Comparison of ENCODE assay signal across 8 cellular contexts in genomic region chr9:137028281-137029057, GRCh38. TPM values are rescaled to one million over a fixed set of nuclear protein-coding genes. Genes with fewer than 3 reads are reported as not detected.
DNase-seq lines count a peak whose midpoint lies in the region; ATAC-seq and TF ChIP-seq lines count a peak whose summit lies in the region.

No MANE protein-coding gene starts in this region.

- in situ Hi-C loops in GM13976 (cut with MboI; ENCODE audit: low sequenced_read_pairs, unreplicated experiment): no loop called here

- H3K27ac ChIP-seq in 22Rv1: peak overlapping the region; percentile 91
- peak overlapping the region; percentile 50 to 60 for H3K27ac ChIP-seq in prostate gland

- WGBS in prostate gland: under 1% methylated on average over 51 of the region's 95 CpGs

- peak overlapping the region; percentile 79 for H3K9ac ChIP-seq in adipocyte (ENCODE audit: low read length)

- intact Hi-C loops in left ventricle myocardium superior (cut with micrococcal nuclease): no loop called here
- intact Hi-C loops in prostate gland (cut with DNase I): no loop called here

- H3K27me3 ChIP-seq in adipocyte (replicated peaks; ENCODE audit: control insufficient read depth, insufficient read depth, low read length): no peaks in the 10 kb centered on the region
- H3K27me3 ChIP-seq in prostate gland (replicated peaks; ENCODE audit: insufficient read depth): no peaks in the 10 kb centered on the region

- H3K4me1 ChIP-seq in adipocyte (ENCODE audit: control insufficient read depth, insufficient read depth, low read length) (peaks cover 17% of the 10 kb centered on the region), prostate gland (replicated peaks) (peaks cover 32% of the 10 kb centered on the region)

- TF ChIP-seq POLR2A in prostate gland (IDR thresholded peaks at IDR 0.05): no peak

- H3K36me3 ChIP-seq in adipocyte (ENCODE audit: control insufficient read depth, insufficient read depth, low read length, severe bottlenecking) (no peaks in the 10 kb centered on the region), prostate gland (no peaks in the 10 kb centered on the region)

- ATAC-seq in SK-N-SH treated with all-trans-retinoic acid at 6 μM for 48 hours (peak; percentile 57), left ventricle myocardium superior (peak; percentile 69), GM19455 (IDR thresholded peaks at IDR 0.05; ENCODE audit: unreplicated experiment) (no peak)

- TF ChIP-seq CTCF in 22Rv1 (IDR thresholded peaks at IDR 0.05) (peak; percentile 73), GM13976 (IDR thresholded peaks at IDR 0.05; ENCODE audit: borderline replicate concordance, control extremely low read depth, extremely low read depth, insufficient read depth, missing control alignments) (peak; percentile 53), prostate gland (IDR thresholded peaks at IDR 0.05) (peak in 3 of 4 experiments; percentile 8 to 65 (median 48))

- DNase-seq in GM13976 (ENCODE audit: low spot score) (peak; percentile 84), adipocyte (ENCODE audit: low read depth) (peak; percentile 90), left ventricle myocardium superior (peak; percentile 90), prostate gland (ENCODE audit: low spot score) (peak; percentile 58)
- no peak for DNase-seq in Jurkat, Clone E6-1 (ENCODE audit: low read depth, low spot score)

- H3K9me3 ChIP-seq in adipocyte (ENCODE audit: control insufficient read depth, low read length): no peaks in the 10 kb centered on the region
- no peaks in the 10 kb centered on the region for H3K9me3 ChIP-seq in prostate gland

- peak overlapping the region; percentile 49 for H3K4me3 ChIP-seq in Jurkat, Clone E6-1 (ENCODE audit: low read length)
- H3K4me3 ChIP-seq in adipocyte (ENCODE audit: low read length) (peak overlapping the region; percentile 79), prostate gland (peak overlapping the region; percentile 51 to 52)

TF ChIP-seq in SK-N-SH treated with all-trans-retinoic acid at 6 μM for 48 hours, 23 proteins besides CTCF, POLR2A, EP300 and RAD21:
- TF ChIP-seq ZNF565 (CRISPR knock-in tag; conservative IDR thresholded peaks at IDR 0.05; ENCODE audit: low read depth) (no peak), ZFP30 (CRISPR knock-in tag; IDR thresholded peaks at IDR 0.05) (no peak), ZNF70 (CRISPR knock-in tag; IDR thresholded peaks at IDR 0.05) (no peak), TSHZ2 (CRISPR knock-in tag; IDR thresholded peaks at IDR 0.05) (no peak), ARNTL (CRISPR knock-in tag; IDR thresholded peaks at IDR 0.05; ENCODE audit: borderline replicate concordance, low read depth) (no peak), OSR1 (CRISPR knock-in tag; IDR thresholded peaks at IDR 0.05) (no peak), TCF4 (CRISPR knock-in tag; IDR thresholded peaks at IDR 0.05; ENCODE audit: borderline replicate concordance) (no peak), TOX (CRISPR knock-in tag; IDR thresholded peaks at IDR 0.05; ENCODE audit: borderline replicate concordance) (no peak), ZNF8 (CRISPR knock-in tag; IDR thresholded peaks at IDR 0.05) (no peak), SNAI2 (CRISPR knock-in tag; IDR thresholded peaks at IDR 0.05) (no peak), BACH2 (CRISPR knock-in tag; IDR thresholded peaks at IDR 0.05; ENCODE audit: borderline replicate concordance) (no peak), PPARA (CRISPR knock-in tag; IDR thresholded peaks at IDR 0.05; ENCODE audit: borderline replicate concordance) (no peak), GLIS3 (CRISPR knock-in tag; IDR thresholded peaks at IDR 0.05) (no peak), ZFP3 (CRISPR knock-in tag; IDR thresholded peaks at IDR 0.05) (no peak), CSDC2 (CRISPR knock-in tag; IDR thresholded peaks at IDR 0.05) (no peak), CREB5 (CRISPR knock-in tag; IDR thresholded peaks at IDR 0.05; ENCODE audit: low read depth) (no peak), ISL1 (CRISPR knock-in tag; IDR thresholded peaks at IDR 0.05) (no peak), RARB (CRISPR knock-in tag; IDR thresholded peaks at IDR 0.05) (no peak)
- TF ChIP-seq, protein P1, sequence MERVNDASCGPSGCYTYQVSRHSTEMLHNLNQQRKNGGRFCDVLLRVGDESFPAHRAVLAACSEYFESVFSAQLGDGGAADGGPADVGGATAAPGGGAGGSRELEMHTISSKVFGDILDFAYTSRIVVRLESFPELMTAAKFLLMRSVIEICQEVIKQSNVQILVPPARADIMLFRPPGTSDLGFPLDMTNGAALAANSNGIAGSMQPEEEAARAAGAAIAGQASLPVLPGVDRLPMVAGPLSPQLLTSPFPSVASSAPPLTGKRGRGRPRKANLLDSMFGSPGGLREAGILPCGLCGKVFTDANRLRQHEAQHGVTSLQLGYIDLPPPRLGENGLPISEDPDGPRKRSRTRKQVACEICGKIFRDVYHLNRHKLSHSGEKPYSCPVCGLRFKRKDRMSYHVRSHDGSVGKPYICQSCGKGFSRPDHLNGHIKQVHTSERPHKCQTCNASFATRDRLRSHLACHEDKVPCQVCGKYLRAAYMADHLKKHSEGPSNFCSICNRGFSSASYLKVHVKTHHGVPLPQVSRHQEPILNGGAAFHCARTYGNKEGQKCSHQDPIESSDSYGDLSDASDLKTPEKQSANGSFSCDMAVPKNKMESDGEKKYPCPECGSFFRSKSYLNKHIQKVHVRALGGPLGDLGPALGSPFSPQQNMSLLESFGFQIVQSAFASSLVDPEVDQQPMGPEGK (CRISPR knock-in tag; IDR thresholded peaks at IDR 0.05; ENCODE audit: borderline replicate concordance): no peak
- TF ChIP-seq, protein P2, sequence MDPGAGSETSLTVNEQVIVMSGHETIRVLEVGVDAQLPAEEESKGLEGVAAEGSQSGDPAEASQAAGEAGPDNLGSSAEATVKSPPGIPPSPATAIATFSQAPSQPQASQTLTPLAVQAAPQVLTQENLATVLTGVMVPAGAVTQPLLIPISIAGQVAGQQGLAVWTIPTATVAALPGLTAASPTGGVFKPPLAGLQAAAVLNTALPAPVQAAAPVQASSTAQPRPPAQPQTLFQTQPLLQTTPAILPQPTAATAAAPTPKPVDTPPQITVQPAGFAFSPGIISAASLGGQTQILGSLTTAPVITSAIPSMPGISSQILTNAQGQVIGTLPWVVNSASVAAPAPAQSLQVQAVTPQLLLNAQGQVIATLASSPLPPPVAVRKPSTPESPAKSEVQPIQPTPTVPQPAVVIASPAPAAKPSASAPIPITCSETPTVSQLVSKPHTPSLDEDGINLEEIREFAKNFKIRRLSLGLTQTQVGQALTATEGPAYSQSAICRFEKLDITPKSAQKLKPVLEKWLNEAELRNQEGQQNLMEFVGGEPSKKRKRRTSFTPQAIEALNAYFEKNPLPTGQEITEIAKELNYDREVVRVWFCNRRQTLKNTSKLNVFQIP (CRISPR knock-in tag; IDR thresholded peaks at IDR 0.05; ENCODE audit: borderline replicate concordance, low read depth): no peak

RNA-seq across cellular contexts. Expression of gene ABCA2, which starts 0.4 kb away (rescaled TPM):
- polyA plus RNA-seq in Jurkat, Clone E6-1 (2012; ENCODE audit: insufficient read depth, insufficient read length): 49.2 TPM
- total RNA-seq in left ventricle myocardium superior (33.8 TPM), prostate gland (10 to 100 TPM; 27.4 to 79.1 TPM)

RNA-seq across cellular contexts. Expression of gene FUT7, which starts 3.4 kb away (rescaled TPM):
- not detected for polyA plus RNA-seq in Jurkat, Clone E6-1 (2012; ENCODE audit: insufficient read depth, insufficient read length)
- 0.17 TPM for total RNA-seq in left ventricle myocardium superior
- under 1 TPM in 1 of 2 donors, not detected in 1; 0.57 TPM for total RNA-seq in prostate gland

RNA-seq across cellular contexts. Expression of gene NPDC1, which starts 17.5 kb away (rescaled TPM):
- 23.3 TPM for polyA plus RNA-seq in Jurkat, Clone E6-1 (2012; ENCODE audit: insufficient read depth, insufficient read length)
- 59.0 TPM for total RNA-seq in left ventricle myocardium superior
- total RNA-seq in prostate gland: 100 to 1,000 TPM; 384 to 427 TPM

RNA-seq across cellular contexts. Expression of gene ENTPD2, which starts 25.4 kb away (rescaled TPM):
- not detected for polyA plus RNA-seq in Jurkat, Clone E6-1 (2012; ENCODE audit: insufficient read depth, insufficient read length)
- total RNA-seq in left ventricle myocardium superior (2.1 TPM), prostate gland (10 to 100 TPM in 1 of 2 donors, 1 to 10 TPM in 1; 9.8 to 10.9 TPM)

RNA-seq across cellular contexts. Expression of gene CLIC3, which starts 32.1 kb away (rescaled TPM):
- not detected for polyA plus RNA-seq in Jurkat, Clone E6-1 (2012; ENCODE audit: insufficient read depth, insufficient read length)
- total RNA-seq in left ventricle myocardium superior (1.7 TPM), prostate gland (1 to 10 TPM; 4.2 to 6.7 TPM)
